Comparison of ENCODE assay signal across 7 cellular contexts in the genomic region with DNA sequence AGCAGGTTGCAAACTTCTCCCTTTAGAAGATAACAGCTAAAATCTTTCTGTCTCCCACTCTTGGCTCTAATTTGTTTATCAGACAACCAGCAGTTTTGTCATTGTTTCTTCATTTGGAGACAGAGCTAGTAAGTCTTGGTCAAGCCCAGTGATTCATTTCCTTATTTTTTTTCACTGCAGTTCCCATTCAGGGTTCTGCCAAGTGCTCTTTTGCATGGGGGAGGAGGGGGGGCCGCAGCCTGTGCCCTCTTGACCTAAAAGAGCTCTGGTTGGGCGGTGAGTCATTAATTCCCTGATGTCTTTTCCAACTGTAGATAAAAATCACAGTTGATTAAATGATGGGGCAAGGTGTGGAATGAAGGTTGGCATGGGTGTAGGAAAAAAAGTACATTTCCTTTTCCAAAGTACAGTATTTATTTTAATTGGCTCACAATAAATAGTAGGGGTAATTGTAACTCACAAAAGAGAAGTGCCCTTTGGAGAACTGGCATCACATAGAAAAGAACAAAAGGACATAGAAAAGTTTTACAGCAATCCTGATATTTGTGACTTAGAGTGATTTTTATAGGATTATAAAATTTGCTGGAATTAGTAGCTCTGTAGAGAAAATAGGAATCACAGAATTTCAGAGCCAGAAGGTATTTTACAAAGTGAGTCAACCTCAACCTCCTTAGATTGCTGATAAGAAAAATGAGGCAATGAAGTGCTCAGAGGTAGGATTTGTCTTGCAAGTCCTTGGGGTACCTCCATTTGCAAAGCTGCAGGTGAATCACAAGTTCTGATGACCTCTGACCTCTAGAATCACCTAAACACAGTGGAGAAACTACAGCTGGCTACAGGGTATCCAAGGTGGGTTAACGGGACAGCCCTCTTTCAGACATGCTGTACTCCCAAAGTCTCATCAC.
DNase-seq lines count a peak whose midpoint lies in the region; ATAC-seq and TF ChIP-seq lines count a peak whose summit lies in the region.

No MANE protein-coding gene starts in this region.

- CTCF ChIA-PET in Panc1 (lab: Charles Lee) = interaction anchor here (0.5 to 1.4 kb wide), 2 partner anchors 25 to 227 kb away, joined by 4 to 7 read pairs; no protein-coding TSS in a partner anchor
- CTCF ChIA-PET in naive thymus-derived CD4-positive, alpha-beta T cell (lab: Charles Lee) = no interaction called here

- H3K4me1 Mint-ChIP-seq in naive thymus-derived CD4-positive, alpha-beta T cell = peaks cover 0 to 6% (median 3%) of the 10 kb centered on the region in 7 donors

- H3K36me3 Mint-ChIP-seq in naive thymus-derived CD4-positive, alpha-beta T cell = no peaks in the 10 kb centered on the region

- H3K4me1 ChIP-seq in Panc1 (ENCODE audit: control insufficient read depth, insufficient read depth, low read length) (peaks cover 64% of the 10 kb centered on the region), esophagus (ENCODE audit: control insufficient read depth in 2 of 2, insufficient read depth in 2 of 2, low read length in 1 of 2) (peaks cover 0 to 8% of the 10 kb centered on the region in 2 donors)
- H3K4me1 ChIP-seq in naive thymus-derived CD4-positive, alpha-beta T cell (ENCODE audit: control insufficient read depth in 2 of 2, insufficient read depth in 2 of 2, low read length in 2 of 2) = no peaks in the 10 kb centered on the region

- no peaks in the 10 kb centered on the region for H3K9me3 Mint-ChIP-seq in naive thymus-derived CD4-positive, alpha-beta T cell

- H3K27me3 ChIP-seq in Panc1 (ENCODE audit: control insufficient read depth, insufficient read depth, low read length) (no peaks in the 10 kb centered on the region), esophagus (ENCODE audit: control insufficient read depth in 1 of 2, insufficient read depth in 2 of 2, low read length in 2 of 2) (no peaks in the 10 kb centered on the region)
- no peaks in the 10 kb centered on the region for H3K27me3 ChIP-seq in naive thymus-derived CD4-positive, alpha-beta T cell (ENCODE audit: control insufficient read depth in 2 of 2, insufficient read depth in 2 of 2, low read length in 2 of 2)

- H3K27ac Mint-ChIP-seq in naive thymus-derived CD4-positive, alpha-beta T cell = no peak overlapping the region

- no peak overlapping the region for H3K4me3 Mint-ChIP-seq in naive thymus-derived CD4-positive, alpha-beta T cell

- DNase-seq in HPDE6-E6E7 (ENCODE audit: extremely low spot score) (peak; percentile 62), Panc1 (ENCODE audit: low read depth, low spot score) (peak; percentile 85), T-helper 2 cell (no peak)
- DNase-seq in naive thymus-derived CD4-positive, alpha-beta T cell = no peak

- intact Hi-C loops in Panc1 (cut with micrococcal nuclease; ENCODE audit: unreplicated experiment) = loop anchor here (5.0 kb wide), 1 partner anchor 40 kb away; no protein-coding TSS in a partner anchor
- intact Hi-C loops in naive thymus-derived CD4-positive, alpha-beta T cell (cut with micrococcal nuclease) = no loop called here

- peaks cover 0 to 7% (median 5%) of the 10 kb centered on the region in 5 donors for H3K27me3 Mint-ChIP-seq in naive thymus-derived CD4-positive, alpha-beta T cell

- H3K9me3 ChIP-seq in Panc1 (ENCODE audit: control insufficient read depth, insufficient read depth, low read depth, low read length) = no peaks in the 10 kb centered on the region
- H3K9me3 ChIP-seq in esophagus (ENCODE audit: control insufficient read depth in 2 of 2, insufficient read depth in 1 of 2, low read depth in 1 of 2, low read length in 1 of 2) = peaks cover 0 to 3% of the 10 kb centered on the region in 2 donors
- no peaks in the 10 kb centered on the region for H3K9me3 ChIP-seq in naive thymus-derived CD4-positive, alpha-beta T cell (ENCODE audit: control insufficient read depth in 2 of 3, low read length in 3 of 3)

- in situ Hi-C loops in Panc1 (cut with HindIII; ENCODE audit: low pct_unique_long_range_greater_than_20kb, low sequenced_read_pairs) = no loop called here

- no TSS peak for BruUV-seq in Panc1 (replicated peaks; lab: Mats Ljungman, UMichigan)

- 26 to 35% methylated on average over 3 of the region's 3 CpGs for WGBS in esophagus, 2 donors

- H3K36me3 ChIP-seq in Panc1 (ENCODE audit: control insufficient read depth, insufficient read depth, low read length) (no peaks in the 10 kb centered on the region), esophagus (ENCODE audit: control insufficient read depth in 2 of 2, insufficient read depth in 2 of 2, low read length in 1 of 2) (no peaks in the 10 kb centered on the region)
- H3K36me3 ChIP-seq in naive thymus-derived CD4-positive, alpha-beta T cell (ENCODE audit: control insufficient read depth in 2 of 3, insufficient read depth in 3 of 3, low read length in 3 of 3) = no peaks in the 10 kb centered on the region

- POLR2A ChIA-PET in Panc1 (lab: Charles Lee) = interaction anchor here (0.6 to 0.8 kb wide), 4 partner anchors 65 to 222 kb away, joined by 3 to 5 read pairs (median 4); no protein-coding TSS in a partner anchor
- POLR2A ChIA-PET in naive thymus-derived CD4-positive, alpha-beta T cell (lab: Charles Lee) = no interaction called here

- H3K4me3 ChIP-seq in Panc1 (ENCODE audit: low read depth in 2 of 2, low read length in 2 of 2) (0 out of 4 replicates have a peak overlapping the region, but pooled peaks of 1 of the 2 experiments have one; percentile 9), esophagus (ENCODE audit: low read depth in 1 of 2, low read length in 2 of 2) (no peak overlapping the region)
- H3K4me3 ChIP-seq in naive thymus-derived CD4-positive, alpha-beta T cell (ENCODE audit: low read length) = no peak overlapping the region

- H3K27ac ChIP-seq in Panc1 (ENCODE audit: low read length) (peak overlapping the region; percentile 100), esophagus (ENCODE audit: low read depth in 2 of 2, low read length in 1 of 2) (peak overlapping the region; percentile 45 to 74)
- H3K27ac ChIP-seq in naive thymus-derived CD4-positive, alpha-beta T cell (ENCODE audit: low read depth, low read length) = no peak overlapping the region

- peak; percentile 76 for ATAC-seq in Panc1
- ATAC-seq in naive thymus-derived CD4-positive, alpha-beta T cell = peak; percentile 84
- no peak for ATAC-seq in GM21367 (IDR thresholded peaks at IDR 0.05; ENCODE audit: unreplicated experiment)
- ATAC-seq in GM18861 (IDR thresholded peaks at IDR 0.05; ENCODE audit: unreplicated experiment) = no peak

- TF ChIP-seq CTCF in Panc1 (IDR thresholded peaks at IDR 0.05) = no peak

Comparison
In these comparisons a context has a peak if more than half of its experiments do, and no peak if none do; other contexts are left out.
1. DNase-seq: peak in HPDE6-E6E7 (single experiment) and Panc1 (single experiment); none in naive thymus-derived CD4-positive, alpha-beta T cell (0 of 9) and T-helper 2 cell (0 of 5).
2. ATAC-seq: peak in Panc1 (single experiment) and naive thymus-derived CD4-positive, alpha-beta T cell (single experiment); none in GM21367 (single experiment) and GM18861 (single experiment).